In the genomic region with DNA sequence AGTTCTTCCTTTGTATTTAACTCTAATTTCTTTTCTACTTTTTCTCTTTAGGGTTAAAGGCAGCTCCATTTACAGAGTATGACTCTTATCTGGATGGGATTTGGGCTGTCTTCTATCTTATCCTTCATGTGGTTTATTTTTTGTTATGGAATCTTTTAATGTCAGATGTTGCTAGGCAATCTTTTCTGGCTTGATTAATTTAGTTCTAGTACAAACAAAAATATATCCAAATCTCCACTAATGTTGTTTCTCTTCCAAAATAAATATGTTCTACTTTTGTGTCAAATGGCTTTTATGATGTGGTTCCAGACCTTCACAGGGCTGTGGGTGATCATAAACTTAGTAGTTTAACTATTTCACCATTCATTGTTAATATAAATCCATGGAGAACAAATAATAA, we compare ENCODE assay signal across 28 cellular contexts.
A peak's percentile ranks its signal among the peaks of the same experiment; 100 is the strongest.
DNase-seq lines count a peak whose midpoint lies in the region; ATAC-seq and TF ChIP-seq lines count a peak whose summit lies in the region.
"Had no signal": no experiment of that assay in that cellular context is flagged by ENCODE, and none has a peak within 500 bp of the region (broad histone marks: within the 10 kb centered on the region; RNA-seq: fewer than 3 reads in every experiment).

No MANE protein-coding gene starts in this region.

- TF ChIP-seq CTCF in body of pancreas (IDR thresholded peaks at IDR 0.05) (no peak), hepatocyte (IDR thresholded peaks at IDR 0.05; ENCODE audit: poor library complexity) (no peak)

- peaks cover 31% of the 10 kb centered on the region for H3K27me3 Mint-ChIP-seq in T-helper 17 cell
- H3K27me3 Mint-ChIP-seq: memory B cell, type B pancreatic cell had no signal

- H3K9me3 ChIP-seq in body of pancreas (no peaks in the 10 kb centered on the region), hepatocyte (ENCODE audit: low read depth) (no peaks in the 10 kb centered on the region), T-helper 17 cell (ENCODE audit: control insufficient read depth, low read length, poor library complexity, severe bottlenecking) (no peaks in the 10 kb centered on the region)
- H3K9me3 ChIP-seq: A549, BLaER1 had no signal

- no peaks in the 10 kb centered on the region for H3K9me2 ChIP-seq in hepatocyte (replicated peaks; ENCODE audit: insufficient read depth)

- DNase-seq in EH (ENCODE audit: low read depth) = peak; percentile 58
- DNase-seq in body of pancreas = no peak
- no peak for DNase-seq in hepatocyte (ENCODE audit: low spot score)
- DNase-seq in sciatic nerve (ENCODE audit: low spot score) = no peak
- no peak for DNase-seq in NCI-H2227 treated with DMSO at 0.1 percent for 48 hours (lab: John Stamatoyannopoulos, UW)
- no peak for DNase-seq in T-helper 17 cell
- DNase-seq in SIG-M5 (lab: John Stamatoyannopoulos, UW) = no peak
- DNase-seq: activated CD4-positive, alpha-beta T cell treated with anti-CD3 and anti-CD28 coated beads, Interleukin-2, amount 50 U/mL, for 1 hour; activated CD8-positive, alpha-beta memory T cell treated with anti-CD3 and anti-CD28 coated beads, Interleukin-2, amount 50 U/mL, for 48 hours; brain microvascular endothelial cell; effector CD8-positive, alpha-beta T cell; GF-D8; GOT3; MM.1S; NCI-H1417; NCI-H2081; NCI-H446 treated with DMSO at 0.1 percent for 48 hours; stimulated activated naive CD8-positive, alpha-beta T cell treated with anti-CD3 and anti-CD28 coated beads, Interleukin-15, Interleukin-2, amounts not matched to agents 100 U/mL and 50 U/mL, for 24 hours; T-helper 9 cell had no signal

- intact Hi-C loops in body of pancreas (cut with DNase I) (no loop called here), sciatic nerve (cut with DNase I) (no loop called here)

- H3K27ac Mint-ChIP-seq in T-helper 17 cell = no peak overlapping the region
- H3K27ac Mint-ChIP-seq: activated naive CD4-positive, alpha-beta T cell treated with anti-CD3 and anti-CD28 coated beads, Interleukin-2, amount 50 U/mL, for 72 hours; activated T-helper 2 cell treated with anti-CD3 and anti-CD28 coated beads, Interferon-gamma antibody, Interleukin-2, Interleukin-4, amounts not matched to agents 10 μg/mL and 5 μg/mL and 100 μg/mL, durations not matched to agents 14 hours and 24 hours and 36 hours; memory B cell; type B pancreatic cell; WTC11 had no signal

- no peak for TF ChIP-seq POLR2A in body of pancreas (IDR thresholded peaks at IDR 0.05)

- ATAC-seq in body of pancreas (peak; percentile 28), sciatic nerve (peak; percentile 59), GM21576 (IDR thresholded peaks at IDR 0.05; ENCODE audit: unreplicated experiment) (no peak), T-helper 17 cell (no peak)
- ATAC-seq: A549; activated naive CD4-positive, alpha-beta T cell treated with anti-CD3 and anti-CD28 coated beads, Interleukin-2, amount 50 U/mL, for 72 hours; esophagus mucosa; stimulated activated naive CD8-positive, alpha-beta T cell treated with anti-CD3 and anti-CD28 coated beads, Interleukin-15, Interleukin-2, amounts not matched to agents 100 U/mL and 50 U/mL, for 24 hours; WTC11 had no signal

- no peak overlapping the region for H3K4me2 ChIP-seq in hepatocyte
- H3K4me2 ChIP-seq: A549, BLaER1 had no signal

- H3K4me1 Mint-ChIP-seq in T-helper 17 cell = peaks cover 2% of the 10 kb centered on the region
- H3K4me1 Mint-ChIP-seq: memory B cell had no signal

- peaks cover 2% of the 10 kb centered on the region for H3K36me3 Mint-ChIP-seq in T-helper 17 cell (ENCODE audit: low read depth)
- H3K36me3 Mint-ChIP-seq: activated naive CD4-positive, alpha-beta T cell treated with anti-CD3 and anti-CD28 coated beads, Interleukin-2, amount 50 U/mL, for 72 hours; memory B cell; type B pancreatic cell; WTC11 had no signal

- no peaks in the 10 kb centered on the region for H4K20me1 ChIP-seq in hepatocyte (ENCODE audit: insufficient read depth, poor library complexity, severe bottlenecking)
- H4K20me1 ChIP-seq: BLaER1 had no signal

- peak overlapping the region in 2 of 4 donors; percentile 25 to 71 for H3K27ac ChIP-seq in body of pancreas
- peak overlapping the region; percentile 48 for H3K27ac ChIP-seq in hepatocyte
- H3K27ac ChIP-seq: A549, BLaER1, brain microvascular endothelial cell had no signal

- no peak overlapping the region for H3K4me3 Mint-ChIP-seq in T-helper 17 cell
- H3K4me3 Mint-ChIP-seq: memory B cell, type B pancreatic cell, WTC11 had no signal

- H3K27me3 ChIP-seq in body of pancreas (no peaks in the 10 kb centered on the region), hepatocyte (no peaks in the 10 kb centered on the region)
- H3K27me3 ChIP-seq: BLaER1, brain microvascular endothelial cell had no signal

- H3K4me3 ChIP-seq in body of pancreas (no peak overlapping the region), hepatocyte (no peak overlapping the region)
- H3K4me3 ChIP-seq: A549, BLaER1 had no signal

- no peak overlapping the region for H2AFZ ChIP-seq in hepatocyte

- H3K36me3 ChIP-seq in body of pancreas (replicated peaks in 1 of 2; ENCODE audit: insufficient read depth in 1 of 2, low read depth in 2 of 2) (no peaks in the 10 kb centered on the region), hepatocyte (replicated peaks; ENCODE audit: insufficient read depth, low read depth) (no peaks in the 10 kb centered on the region)
- H3K36me3 ChIP-seq: BLaER1, brain microvascular endothelial cell had no signal

- peaks cover 32% of the 10 kb centered on the region for H3K79me2 ChIP-seq in hepatocyte

- H3K4me1 ChIP-seq in body of pancreas (peaks cover 14% of the 10 kb centered on the region), hepatocyte (ENCODE audit: insufficient read depth) (peaks cover 14% of the 10 kb centered on the region)
- H3K4me1 ChIP-seq: BLaER1 had no signal

Comparison
In these comparisons a context has a peak if more than half of its experiments do, and no peak if none do; other contexts are left out.
1. ATAC-seq: peak in body of pancreas (single experiment) and sciatic nerve (single experiment); none in GM21576 (single experiment) and T-helper 17 cell (single experiment).